Comparison of ENCODE assay signal across 9 cellular contexts in genomic region chr6:49556429-49556837, GRCh38. TPM values are rescaled to one million over a fixed set of nuclear protein-coding genes. Genes with fewer than 3 reads are reported as not detected.
DNase-seq lines count a peak whose midpoint lies in the region; ATAC-seq and TF ChIP-seq lines count a peak whose summit lies in the region.
"Had no signal": no experiment of that assay in that cellular context is flagged by ENCODE, and none has a peak within 500 bp of the region (broad histone marks: within the 10 kb centered on the region; RNA-seq: fewer than 3 reads in every experiment).

No MANE protein-coding gene starts in this region.

- ATAC-seq in foreskin keratinocyte (peak; percentile 84), GM19467 (IDR thresholded peaks at IDR 0.05; ENCODE audit: unreplicated experiment) (no peak), GM19324 (IDR thresholded peaks at IDR 0.05; ENCODE audit: low FRiP score, unreplicated experiment) (no peak), HG03045 (IDR thresholded peaks at IDR 0.05; ENCODE audit: unreplicated experiment) (no peak), T-helper 17 cell (no peak)

- H3K4me1 Mint-ChIP-seq in T-helper 17 cell: peaks cover 6% of the 10 kb centered on the region

- no peak overlapping the region for H2AFZ ChIP-seq in ACC112 (ENCODE audit: low read length, unreplicated experiment)

- DNase-seq in HEK293T (ENCODE audit: extremely low spot score): no peak
- peak; percentile 46 for DNase-seq in NOMO-1 treated with dmso at 0.1 percent for 144 hours (lab: John Stamatoyannopoulos, UW; ENCODE audit: unreplicated experiment)
- DNase-seq in foreskin keratinocyte: peak; percentile 82 to 87
- DNase-seq in T-helper 17 cell: no peak
- DNase-seq: left cardiac atrium had no signal

- TF ChIP-seq CTCF in foreskin keratinocyte (conservative IDR thresholded peaks at IDR 0.05): no peak

- no peaks in the 10 kb centered on the region for H3K36me3 ChIP-seq in ACC112 (ENCODE audit: insufficient read depth, low read length)

- H3K4me1 ChIP-seq in ACC112 (ENCODE audit: control insufficient read depth, insufficient read depth, low read length, unreplicated experiment): peaks cover 31% of the 10 kb centered on the region
- peaks cover 27% of the 10 kb centered on the region for H3K4me1 ChIP-seq in foreskin keratinocyte

- no peaks in the 10 kb centered on the region for H3K79me2 ChIP-seq in ACC112 (ENCODE audit: control insufficient read depth, insufficient read depth, low read length, unreplicated experiment)

- H3K27me3 Mint-ChIP-seq in T-helper 17 cell: peaks cover 30% of the 10 kb centered on the region

- CTCF ChIA-PET in HEK293T (lab: Yijun Ruan, JAX): no interaction called here

- POLR2A ChIA-PET in HEK293T (lab: Yijun Ruan, JAX): no interaction called here

- no peak overlapping the region for H3K4me3 Mint-ChIP-seq in T-helper 17 cell

- no peak overlapping the region for H3K27ac Mint-ChIP-seq in T-helper 17 cell

- peak overlapping the region; percentile 54 for H3K27ac ChIP-seq in ACC112 (ENCODE audit: low read depth, low read length)
- H3K27ac ChIP-seq in foreskin keratinocyte: peak overlapping the region; percentile 62

- H3K27me3 ChIP-seq in ACC112 (ENCODE audit: insufficient read depth, low read length) (no peaks in the 10 kb centered on the region), foreskin keratinocyte (no peaks in the 10 kb centered on the region)

- no peak overlapping the region for H3K4me3 ChIP-seq in ACC112 (ENCODE audit: low read depth, low read length)

- H3K36me3 Mint-ChIP-seq in T-helper 17 cell (ENCODE audit: low read depth): no peaks in the 10 kb centered on the region

- no peaks in the 10 kb centered on the region for H3K9me3 ChIP-seq in T-helper 17 cell (ENCODE audit: control insufficient read depth, low read length, poor library complexity, severe bottlenecking)

TF ChIP-seq in HEK293T, 16 proteins besides CTCF, POLR2A, EP300 and RAD21:
- TF ChIP-seq PKNOX1 (IDR thresholded peaks at IDR 0.05) (peak; percentile 65), ARNT (IDR thresholded peaks at IDR 0.05) (no peak)

RNA-seq across cellular contexts. Expression of gene C6orf141, which starts 6.0 kb away (rescaled TPM):
- total RNA-seq in foreskin keratinocyte (19.8 and 21.2 TPM in 2 replicates), T-helper 17 cell (not detected)
- 10.2 and 13.8 TPM in 2 replicates for polyA plus RNA-seq in foreskin keratinocyte

RNA-seq across cellular contexts. Expression of gene GLYATL3, which starts 56.7 kb away (rescaled TPM):
- total RNA-seq in foreskin keratinocyte (not detected in 2 replicates), T-helper 17 cell (not detected)
- not detected in 2 replicates for polyA plus RNA-seq in foreskin keratinocyte
- total RNA-seq: left cardiac atrium had no signal

Comparison
In these comparisons a context has a peak if more than half of its experiments do, and no peak if none do; other contexts are left out.
1. DNase-seq: peak in NOMO-1 treated with dmso at 0.1 percent for 144 hours (single experiment) and foreskin keratinocyte (2 of 2); none in HEK293T (single experiment) and T-helper 17 cell (0 of 3).
2. RNA of gene C6orf141, which starts 6.0 kb away (total RNA-seq): 19.8 to 21.2 TPM in foreskin keratinocyte; not detected in T-helper 17 cell; every median in the first group is over 10 times any median in the second.